Comparison of ENCODE assay signal across 27 cellular contexts in genomic region chr5:171637811-171638210, GRCh38.
"Had no signal": no experiment of that assay in that cellular context is flagged by ENCODE, and none has a peak within 500 bp of the region (broad histone marks: within the 10 kb centered on the region; RNA-seq: fewer than 3 reads in every experiment).

No MANE protein-coding gene starts in this region.

- DNase-seq: stimulated activated CD4-positive, alpha-beta T cell treated with anti-CD3 and anti-CD28 coated beads, Interleukin-2, amount 100 ng/mL, for 48 hours; stimulated activated CD4-positive, alpha-beta T cell treated with anti-CD3 and anti-CD28 coated beads, Interleukin-4, amount 100 ng/mL, for 1 hour; stimulated activated CD4-positive, alpha-beta T cell treated with anti-CD3 and anti-CD28 coated beads, Interleukin-4, amount 100 ng/mL, for 24 hours; stimulated activated CD4-positive, alpha-beta T cell treated with anti-CD3 and anti-CD28 coated beads, Interleukin-4, amount 100 ng/mL, for 4 hours; stimulated activated CD8-positive, alpha-beta memory T cell treated with anti-CD3 and anti-CD28 coated beads, Interleukin-4, amount 100 ng/mL, for 48 hours; stimulated activated naive B cell treated with anti-CD40 and anti-IgM and Interleukin-4, amounts not matched to agents 10 μg/mL and 1 μg/mL and 100 μg/mL, for 72 hours; stimulated activated naive CD4-positive, alpha-beta T cell; stimulated activated naive CD4-positive, alpha-beta T cell treated with Interleukin-2 at 50 U/mL for 16 hours; stimulated activated naive CD8-positive, alpha-beta T cell treated with anti-CD3 and anti-CD28 coated beads, Interleukin-15, amount 100 ng/mL, for 72 hours; stimulated activated naive CD8-positive, alpha-beta T cell treated with anti-CD3 and anti-CD28 coated beads, Interleukin-15, Interleukin-2, amounts not matched to agents 100 U/mL and 50 U/mL, for 24 hours; stomach; substantia nigra; testis; thyroid gland; tibial artery; transverse colon; trophoblast cell; upper lobe of left lung; upper lobe of right lung; uterus had no signal

- H3K27me3 ChIP-seq: testis, thyroid gland, tibial artery, tibial nerve, upper lobe of left lung, upper lobe of right lung, uterus, vagina had no signal

- H3K4me1 ChIP-seq: thyroid gland, tibial nerve, transverse colon, upper lobe of right lung, uterus, vagina had no signal

- H3K36me3 ChIP-seq: stomach, suprapubic skin, thoracic aorta, thyroid gland, tibial artery, tibial nerve, transverse colon, upper lobe of left lung, upper lobe of right lung, uterus, vagina had no signal

- ATAC-seq: stimulated activated effector memory CD8-positive, alpha-beta T cell treated with anti-CD3 and anti-CD28 coated beads, Interleukin-12 subunit alpha, Interleukin-12 subunit beta, amount 100 ng/mL, for 72 hours; stimulated activated memory B cell treated with anti-CD40 and anti-IgM and Interleukin-4, amounts not matched to agents 10 μg/mL and 1 μg/mL and 100 μg/mL, for 72 hours; stimulated activated naive B cell treated with anti-CD40 and anti-IgM and Interleukin-4, amounts not matched to agents 10 μg/mL and 1 μg/mL and 100 μg/mL, for 72 hours; stimulated activated naive CD8-positive, alpha-beta T cell treated with anti-CD3 and anti-CD28 coated beads, Interleukin-15, amount 100 ng/mL, for 72 hours; stimulated activated naive CD8-positive, alpha-beta T cell treated with anti-CD3 and anti-CD28 coated beads, Interleukin-15, Interleukin-2, amounts not matched to agents 100 U/mL and 50 U/mL, for 24 hours; upper lobe of right lung had no signal

- H3K27ac ChIP-seq: stomach, suprapubic skin, testis, thoracic aorta, thyroid gland, tibial artery, tibial nerve, transverse colon, upper lobe of left lung, upper lobe of right lung, uterus, vagina had no signal

- H3K4me3 ChIP-seq: stomach, suprapubic skin, testis, thoracic aorta, thyroid gland, tibial artery, tibial nerve, transverse colon, upper lobe of left lung, upper lobe of right lung, uterus, vagina had no signal

- H3K9me3 ChIP-seq: stomach, suprapubic skin, testis, thoracic aorta, thyroid gland, tibial artery, tibial nerve, transverse colon, upper lobe of left lung, upper lobe of right lung, uterus, vagina had no signal

- FAIRE-seq: urothelium cell line had no signal
